23 cellular contexts compared by ENCODE assay signal in genomic region chr14:35441160-35441559, GRCh38. TPM values are rescaled to one million over a fixed set of nuclear protein-coding genes. Genes with fewer than 3 reads are reported as not detected.
A peak's percentile ranks its signal among the peaks of the same experiment; 100 is the strongest.
DNase-seq lines count a peak whose midpoint lies in the region; ATAC-seq, FAIRE-seq and TF ChIP-seq lines count a peak whose summit lies in the region.
"Had no signal": no experiment of that assay in that cellular context is flagged by ENCODE, and none has a peak within 500 bp of the region (broad histone marks: within the 10 kb centered on the region; RNA-seq: fewer than 3 reads in every experiment).

No MANE protein-coding gene starts in this region.

- ATAC-seq in HepG2 (no peak), right lobe of liver (peak; percentile 81 to 93 (median 87)), GM23338 (no peak)
- ATAC-seq: CD8-positive, alpha-beta T cell had no signal

- H3K36me3 ChIP-seq in endothelial cell of umbilical vein (ENCODE audit: control insufficient read depth in 2 of 2, extremely low read depth in 1 of 2, insufficient read depth in 2 of 2, low read length in 2 of 2): no peaks in the 10 kb centered on the region
- no peaks in the 10 kb centered on the region for H3K36me3 ChIP-seq in esophagus muscularis mucosa
- no peaks in the 10 kb centered on the region for H3K36me3 ChIP-seq in HepG2 (replicated peaks in 1 of 2; ENCODE audit: control insufficient read depth in 1 of 2, insufficient read depth in 2 of 2, low read length in 2 of 2)
- H3K36me3 ChIP-seq in right lobe of liver: no peaks in the 10 kb centered on the region
- H3K36me3 ChIP-seq in spleen: no peaks in the 10 kb centered on the region
- H3K36me3 ChIP-seq in GM23338 (ENCODE audit: insufficient read depth): no peaks in the 10 kb centered on the region
- H3K36me3 ChIP-seq: BLaER1 treated with 17β-estradiol and CSF1 and Interleukin-3, amounts not matched to agents 10 nM and 100 nM had no signal

- dilution Hi-C loops in endothelial cell of umbilical vein (cut with MboI; ENCODE audit: extremely low pct_ligation_motif_present, low sequenced_read_pairs): loop anchor here (25.0 kb wide), 1 partner anchor 246 kb away; no protein-coding TSS in a partner anchor

- TF ChIP-seq RAD21 in HepG2 (CRISPR knock-in tag; IDR thresholded peaks at IDR 0.05): no peak

- H2AFZ ChIP-seq in endothelial cell of umbilical vein (ENCODE audit: low read depth, low read length): no peak overlapping the region
- H2AFZ ChIP-seq in HepG2 (ENCODE audit: low read length): no peak overlapping the region
- H2AFZ ChIP-seq in GM23338: no peak overlapping the region

- H3K4me3 ChIP-seq in endothelial cell of umbilical vein (replicated peaks in 1 of 3; ENCODE audit: insufficient read depth in 1 of 3, low read depth in 1 of 3, low read length in 3 of 3) (no peak overlapping the region), esophagus muscularis mucosa (no peak overlapping the region), HepG2 (replicated peaks in 1 of 3; ENCODE audit: insufficient read depth in 1 of 3, low read depth in 2 of 3, low read length in 3 of 3) (no peak overlapping the region), right lobe of liver (no peak overlapping the region), spleen (no peak overlapping the region), GM23338 (no peak overlapping the region)
- H3K4me3 ChIP-seq: BLaER1 treated with 17β-estradiol and CSF1 and Interleukin-3, amounts not matched to agents 10 nM and 100 nM had no signal

- H3K9ac ChIP-seq in endothelial cell of umbilical vein (replicated peaks; ENCODE audit: extremely low read depth, insufficient read depth, low read length) (no peak overlapping the region), HepG2 (ENCODE audit: insufficient read depth, low read depth, low read length) (no peak overlapping the region)
- H3K9ac ChIP-seq: BLaER1 treated with 17β-estradiol and CSF1 and Interleukin-3, amounts not matched to agents 10 nM and 100 nM had no signal

- BruUV-seq in endothelial cell of umbilical vein (replicated peaks; lab: Mats Ljungman, UMichigan): no TSS peak
- no TSS peak for BruUV-seq in HepG2 (replicated peaks; lab: Mats Ljungman, UMichigan)

- no peaks in the 10 kb centered on the region for H3K4me1 Mint-ChIP-seq in GM23338

- H3K4me3 Mint-ChIP-seq in GM23338: no peak overlapping the region
- H3K4me3 Mint-ChIP-seq: B cell; CD4-positive, alpha-beta T cell; CD8-positive, alpha-beta T cell had no signal

- peaks cover 3% of the 10 kb centered on the region for H3K27me3 Mint-ChIP-seq in GM23338 (ENCODE audit: insufficient read depth, low read depth, poor library complexity)
- H3K27me3 Mint-ChIP-seq: CD4-positive, alpha-beta T cell had no signal

- CTCF ChIA-PET in endothelial cell of umbilical vein (lab: Charles Lee) (interaction anchor here (5.3 kb wide), 1 partner anchor 247 kb away, joined by 55 read pairs; no protein-coding TSS in a partner anchor), HepG2 (lab: Yijun Ruan, JAX; ENCODE audit: low intra/inter-chr PET ratio, low total read pairs) (no interaction called here)

- H3K9me3 ChIP-seq in endothelial cell of umbilical vein (replicated peaks; ENCODE audit: control insufficient read depth, insufficient read depth, low read length) (no peaks in the 10 kb centered on the region), esophagus muscularis mucosa (peaks cover 0 to 8% (median 3%) of the 10 kb centered on the region in 4 donors), HepG2 (ENCODE audit: low read length) (no peaks in the 10 kb centered on the region), right lobe of liver (no peaks in the 10 kb centered on the region), spleen (peaks cover 0 to 18% (median 4%) of the 10 kb centered on the region in 8 donors)
- H3K9me3 ChIP-seq: Caco-2 had no signal

- H3K36me3 Mint-ChIP-seq in GM23338 (ENCODE audit: low read depth): no peaks in the 10 kb centered on the region
- H3K36me3 Mint-ChIP-seq: CD8-positive, alpha-beta T cell had no signal

- H4K20me1 ChIP-seq in endothelial cell of umbilical vein (replicated peaks; ENCODE audit: control insufficient read depth, extremely low read depth, insufficient read depth, low read length): no peaks in the 10 kb centered on the region
- no peaks in the 10 kb centered on the region for H4K20me1 ChIP-seq in HepG2 (ENCODE audit: insufficient read depth, low read length)
- H4K20me1 ChIP-seq in GM23338 (replicated peaks; ENCODE audit: insufficient read depth): no peaks in the 10 kb centered on the region
- H4K20me1 ChIP-seq: BLaER1 treated with 17β-estradiol and CSF1 and Interleukin-3, amounts not matched to agents 10 nM and 100 nM had no signal

- TF ChIP-seq CTCF in endothelial cell of umbilical vein (IDR thresholded peaks at IDR 0.05; ENCODE audit: extremely low read depth in 1 of 2, insufficient read depth in 1 of 2, low read depth in 1 of 2, low read length in 2 of 2) (no peak), esophagus muscularis mucosa (IDR thresholded peaks at IDR 0.05) (no peak), HepG2 (CRISPR knock-in tag; IDR thresholded peaks at IDR 0.05) (no peak), right lobe of liver (IDR thresholded peaks at IDR 0.05) (no peak), spleen (IDR thresholded peaks at IDR 0.05 in 8 of 11, conservative IDR thresholded peaks at IDR 0.05 in 3 of 11) (no peak), GM23338 (conservative IDR thresholded peaks at IDR 0.05; ENCODE audit: low read depth in 2 of 2) (no peak)

- H3K27me3 ChIP-seq in endothelial cell of umbilical vein (ENCODE audit: control insufficient read depth in 2 of 2, insufficient read depth in 2 of 2, low read length in 2 of 2): peaks cover 0 to 2% of the 10 kb centered on the region in 2 experiments
- no peaks in the 10 kb centered on the region for H3K27me3 ChIP-seq in esophagus muscularis mucosa
- H3K27me3 ChIP-seq in HepG2 (ENCODE audit: control insufficient read depth in 1 of 2, insufficient read depth in 2 of 2, low read length in 2 of 2): no peaks in the 10 kb centered on the region
- H3K27me3 ChIP-seq in right lobe of liver: no peaks in the 10 kb centered on the region
- H3K27me3 ChIP-seq in spleen (replicated peaks in 1 of 7): no peaks in the 10 kb centered on the region
- H3K27me3 ChIP-seq in GM23338 (ENCODE audit: insufficient read depth): no peaks in the 10 kb centered on the region
- H3K27me3 ChIP-seq: BLaER1 treated with 17β-estradiol and CSF1 and Interleukin-3, amounts not matched to agents 10 nM and 100 nM had no signal

- no peaks in the 10 kb centered on the region for H3K9me1 ChIP-seq in endothelial cell of umbilical vein (replicated peaks; ENCODE audit: control insufficient read depth, extremely low read depth, insufficient read depth, low read length)

- no peak overlapping the region for H3K27ac Mint-ChIP-seq in GM23338
- H3K27ac Mint-ChIP-seq: B cell; CD4-positive, alpha-beta T cell; CD8-positive, alpha-beta T cell had no signal

- intact Hi-C loops in endothelial cell of umbilical vein (cut with micrococcal nuclease): no loop called here
- intact Hi-C loops in esophagus muscularis mucosa (cut with DNase I): no loop called here
- intact Hi-C loops in HepG2 (cut with micrococcal nuclease; ENCODE audit: unreplicated experiment): no loop called here
- intact Hi-C loops in right lobe of liver (cut with DNase I): no loop called here
- intact Hi-C loops in spleen (cut with DNase I; ENCODE audit: low total_unique reads): no loop called here

- POLR2A ChIA-PET in endothelial cell of umbilical vein (lab: Charles Lee): no interaction called here
- POLR2A ChIA-PET in HepG2 (lab: Yijun Ruan, JAX): no interaction called here

- no peaks in the 10 kb centered on the region for H3F3A ChIP-seq in GM23338 (replicated peaks; ENCODE audit: low read depth)

- H3K4me2 ChIP-seq in endothelial cell of umbilical vein (ENCODE audit: insufficient read depth, low read length) (no peak overlapping the region), HepG2 (ENCODE audit: low read depth, low read length) (no peak overlapping the region), GM23338 (no peak overlapping the region)
- H3K4me2 ChIP-seq: BLaER1 treated with 17β-estradiol and CSF1 and Interleukin-3, amounts not matched to agents 10 nM and 100 nM had no signal

- H3K79me2 ChIP-seq in endothelial cell of umbilical vein (ENCODE audit: control insufficient read depth, insufficient read depth, low read length) (no peaks in the 10 kb centered on the region), HepG2 (ENCODE audit: insufficient read depth, low read length) (no peaks in the 10 kb centered on the region), GM23338 (replicated peaks; ENCODE audit: insufficient read depth) (no peaks in the 10 kb centered on the region)

- H3K27ac ChIP-seq in endothelial cell of umbilical vein (ENCODE audit: insufficient read depth, low read depth, low read length) (no peak overlapping the region), esophagus muscularis mucosa (replicated peaks in 1 of 4) (no peak overlapping the region), HepG2 (ENCODE audit: extremely low read length, insufficient read depth, low read length) (no peak overlapping the region), right lobe of liver (peak overlapping the region in 2 of 3 donors; percentile 53 to 55), spleen (no peak overlapping the region), GM23338 (ENCODE audit: low read depth) (no peak overlapping the region)
- H3K27ac ChIP-seq: BLaER1 treated with 17β-estradiol and CSF1 and Interleukin-3, amounts not matched to agents 10 nM and 100 nM; C4-2B had no signal

- H3K4me1 ChIP-seq in endothelial cell of umbilical vein (ENCODE audit: control insufficient read depth, extremely low read depth, insufficient read depth, low read length) (no peaks in the 10 kb centered on the region), esophagus muscularis mucosa (no peaks in the 10 kb centered on the region), HepG2 (ENCODE audit: insufficient read depth, low read length) (no peaks in the 10 kb centered on the region), right lobe of liver (no peaks in the 10 kb centered on the region), spleen (peaks cover 0 to 6% (median 0%) of the 10 kb centered on the region in 6 donors), GM23338 (ENCODE audit: insufficient read depth) (no peaks in the 10 kb centered on the region)

- H3K9me3 Mint-ChIP-seq in GM23338: no peaks in the 10 kb centered on the region
- H3K9me3 Mint-ChIP-seq: CD4-positive, alpha-beta T cell had no signal

- no peak for DNase-seq in endothelial cell of umbilical vein (ENCODE audit: low read depth, low spot score)
- peak; percentile 8 for DNase-seq in esophagus muscularis mucosa (ENCODE audit: extremely low spot score)
- DNase-seq in HepG2 (ENCODE audit: low spot score): no peak
- DNase-seq in right lobe of liver: peak; percentile 55 to 79 (median 78)
- no peak for DNase-seq in spleen
- DNase-seq in GM23338 (ENCODE audit: low spot score): no peak
- DNase-seq in ACHN: no peak
- DNase-seq: 8988T; AML-193; Caco-2; Calu3; CD4-positive, alpha-beta T cell; CD8-positive, alpha-beta T cell; DMS79 treated with DMSO at 0.1 percent for 48 hours; GF-D8 had no signal

- in situ Hi-C loops in HepG2 (cut with HindIII; ENCODE audit: extremely low pct_ligation_motif_present, low pct_unique_long_range_greater_than_20kb): loop anchor here (5.0 kb wide), 1 partner anchor 376 kb away; no protein-coding TSS in a partner anchor
- in situ Hi-C loops in ACHN (cut with HindIII; ENCODE audit: low pct_ligation_motif_present, low pct_unique_long_range_greater_than_20kb, low sequenced_read_pairs): loop anchor here (25.0 kb wide), 1 partner anchor 246 kb away; no protein-coding TSS in a partner anchor

- 96% methylated on average over 4 of the region's 4 CpGs for WGBS in esophagus muscularis mucosa
- WGBS in HepG2 (ENCODE audit: low lambda C conversion rate): 81% methylated on average over 4 of the region's 4 CpGs
- 18% methylated on average over 4 of the region's 4 CpGs for WGBS in right lobe of liver (ENCODE audit: insufficient coverage, low coverage, low lambda C conversion rate, missing lambda C conversion rate)
- WGBS in spleen, 5 donors: 95 to 99% (median 96%) methylated on average over 4 of the region's 4 CpGs

- TF ChIP-seq EP300 in esophagus muscularis mucosa (IDR thresholded peaks at IDR 0.05): no peak
- no peak for TF ChIP-seq EP300 in HepG2 (IDR thresholded peaks at IDR 0.05; ENCODE audit: low read depth in 2 of 2, low read length in 2 of 2)
- no peak for TF ChIP-seq EP300 in HepG2 (CRISPR knock-in tag; IDR thresholded peaks at IDR 0.05; ENCODE audit: borderline replicate concordance)

- TF ChIP-seq POLR2A in endothelial cell of umbilical vein (IDR thresholded peaks at IDR 0.05; ENCODE audit: low read depth, low read length) (no peak), esophagus muscularis mucosa (IDR thresholded peaks at IDR 0.05; ENCODE audit: low read depth) (no peak), HepG2 (IDR thresholded peaks at IDR 0.05; ENCODE audit: insufficient read depth in 1 of 2, low read depth in 2 of 2, low read length in 2 of 2) (no peak), right lobe of liver (IDR thresholded peaks at IDR 0.05) (no peak), spleen (IDR thresholded peaks at IDR 0.05) (no peak)

- H3K9me2 ChIP-seq in GM23338 (ENCODE audit: insufficient read depth): peaks cover 5% of the 10 kb centered on the region; the same call in 1 of the 2 replicates

- FAIRE-seq in endothelial cell of umbilical vein (lab: Jason Lieb, UNC) (peak; percentile 43), HepG2 (lab: Jason Lieb, UNC) (no peak)
- FAIRE-seq: A204.1, D721Med, G401.6, GM12891, GM19239 had no signal

RNA-seq across cellular contexts. Expression of gene NFKBIA, which starts 36.6 kb away (rescaled TPM):
- total RNA-seq in endothelial cell of umbilical vein (52.5 and 55.7 TPM in 2 replicates), esophagus muscularis mucosa (100 to 1,000 TPM; 387 to 416 (median 398) TPM), HepG2 (2016; rRNA removed; fragmentation: Illumina TruSeq; extraction: Trizol) (232 and 319 TPM in 2 replicates), right lobe of liver (100 to 1,000 TPM in 3 of 6 experiments, 10 to 100 TPM in 3; 84.8 to 140 (median 106) TPM), spleen (100 to 1,000 TPM; 250 to 482 (median 319) TPM)
- polyA plus RNA-seq in endothelial cell of umbilical vein (80.3 and 82.8 TPM in 2 replicates), HepG2 (2011; rRNA removed) (173 and 197 TPM in 2 replicates), spleen (100 to 1,000 TPM; 107 to 225 (median 149) TPM), GM23338 (2016; fragmentation: Nextera tagmentation; extraction: Ambion mirVana) (33.4 and 33.7 TPM in 2 replicates)
- 59.3 and 76.4 TPM in 2 replicates for polyA plus RNA-seq in endothelial cell of umbilical vein (2011; cell fraction: cytosol; rRNA removed)
- polyA plus RNA-seq in endothelial cell of umbilical vein (2011; cell fraction: nucleus; rRNA removed): 246 and 311 TPM in 2 replicates
- polyA plus RNA-seq in endothelial cell of umbilical vein (2012): 41.8 and 54.3 TPM in 2 replicates
- polyA minus RNA-seq in endothelial cell of umbilical vein: 118 and 161 TPM in 2 replicates
- 147 TPM for polyA minus RNA-seq in endothelial cell of umbilical vein (2011; cell fraction: cytosol; rRNA and poly(A)+ RNA removed)
- polyA minus RNA-seq in endothelial cell of umbilical vein (2011; cell fraction: nucleus; rRNA and poly(A)+ RNA removed): 215 and 321 TPM in 2 replicates
- total RNA-seq in HepG2 (2016; cell fraction: cytosol; rRNA removed; fragmentation: Illumina TruSeq; extraction: Trizol; ENCODE audit: low read depth): 103 and 116 TPM in 2 replicates
- total RNA-seq in HepG2 (2016; cell fraction: insoluble cytoplasmic fraction; rRNA removed; fragmentation: Illumina TruSeq; extraction: Trizol): 208 and 321 TPM in 2 replicates
- 196 and 209 TPM in 2 replicates for total RNA-seq in HepG2 (2016; cell fraction: membrane; rRNA removed; fragmentation: Illumina TruSeq; extraction: Trizol)
- total RNA-seq in HepG2 (2016; cell fraction: nucleus; rRNA removed; fragmentation: Illumina TruSeq; extraction: Trizol): 367 and 382 TPM in 2 replicates
- 81.6 and 128 TPM in 2 replicates for polyA plus RNA-seq in HepG2 (2011; cell fraction: cytosol; rRNA removed)
- polyA plus RNA-seq in HepG2 (2011; cell fraction: nucleus; rRNA removed): 363 and 589 TPM in 2 replicates
- 58.7 and 87.8 TPM in 2 replicates for polyA plus RNA-seq in HepG2 (2012)
- 21.2 and 21.7 TPM in 2 replicates for polyA plus RNA-seq in HepG2 (2016; cell fraction: cytosol; fragmentation: Illumina TruSeq; extraction: Trizol; ENCODE audit: low read depth)
- 160 and 187 TPM in 2 replicates for polyA plus RNA-seq in HepG2 (2016; cell fraction: insoluble cytoplasmic fraction; fragmentation: Illumina TruSeq; extraction: Trizol; ENCODE audit: low read depth)
- 41.5 and 42.6 TPM in 2 replicates for polyA plus RNA-seq in HepG2 (2016; cell fraction: membrane; fragmentation: Illumina TruSeq; extraction: Trizol; ENCODE audit: low read depth)
- 546 and 548 TPM in 2 replicates for polyA plus RNA-seq in HepG2 (2016; cell fraction: nucleus; fragmentation: Illumina TruSeq; extraction: Trizol; ENCODE audit: insufficient read depth, low read depth)
- 421 and 666 TPM in 2 replicates for polyA minus RNA-seq in HepG2 (2011; rRNA and poly(A)+ RNA removed; ENCODE audit: low replicate concordance)
- 80.5 and 103 TPM in 2 replicates for polyA minus RNA-seq in HepG2 (2011; cell fraction: cytosol; rRNA and poly(A)+ RNA removed)
- polyA minus RNA-seq in HepG2 (2011; cell fraction: nucleus; rRNA and poly(A)+ RNA removed): 421 and 559 TPM in 2 replicates
- total RNA-seq in GM23338 (2014; rRNA removed; shearing (Covaris generic)): 25.7 and 41.3 TPM in 2 replicates

Comparison
In these comparisons a context has a peak if more than half of its experiments do, and no peak if none do; other contexts are left out.
1. DNase-seq: peak in esophagus muscularis mucosa (single experiment) and right lobe of liver (3 of 3); none in endothelial cell of umbilical vein (single experiment), HepG2 (single experiment), spleen (single experiment), GM23338 (single experiment) and ACHN (single experiment).
2. H3K27ac ChIP-seq: peak in right lobe of liver (2 of 3); none in endothelial cell of umbilical vein (single experiment), esophagus muscularis mucosa (0 of 4), HepG2 (single experiment), spleen (0 of 8) and GM23338 (single experiment).
3. ATAC-seq: peak in right lobe of liver (4 of 4); none in HepG2 (single experiment) and GM23338 (single experiment).